8 cellular contexts compared by ENCODE assay signal in genomic region chr6:159969204-159969912, GRCh38. TPM values are rescaled to one million over a fixed set of nuclear protein-coding genes. Genes with fewer than 3 reads are reported as not detected.
DNase-seq lines count a peak whose midpoint lies in the region; ATAC-seq, FAIRE-seq and TF ChIP-seq lines count a peak whose summit lies in the region.

No MANE protein-coding gene starts in this region.

- WGBS in A549 (ENCODE audit: missing lambda C conversion rate): 2% methylated on average over 27 of the region's 91 CpGs

- H3K9me3 ChIP-seq in A549: no peaks in the 10 kb centered on the region

- TF ChIP-seq EP300 in A549 (IDR thresholded peaks at IDR 0.05): no peak

- TF ChIP-seq CTCF in A549 (IDR thresholded peaks at IDR 0.05): no peak

- FAIRE-seq in A549 (lab: Jason Lieb, UNC): no peak

- no peak for TF ChIP-seq POLR2A in A549 (IDR thresholded peaks at IDR 0.05; ENCODE audit: low read length)

- DNase-seq in A549 (ENCODE audit: low read depth in 1 of 2, low spot score in 1 of 2) (peak in 1 of 2 experiments; percentile 6), SK-N-DZ (ENCODE audit: low spot score) (peak; percentile 11), T47D (ENCODE audit: low read depth in 1 of 2, low spot score in 1 of 2) (peak; percentile 9 to 16), left kidney (ENCODE audit: low read depth, low spot score) (peak; percentile 78), SHP77 (lab: John Stamatoyannopoulos, UW) (no peak)
- peak; percentile 53 for DNase-seq in stimulated activated naive CD8-positive, alpha-beta T cell treated with anti-CD3 and anti-CD28 coated beads, Interleukin-15, Interleukin-2, amounts not matched to agents 100 U/mL and 50 U/mL, for 24 hours

- peak; percentile 53 to 56; a peak in 5 of 6 replicates for ATAC-seq in A549
- ATAC-seq in GM18858 (IDR thresholded peaks at IDR 0.05; ENCODE audit: unreplicated experiment): peak; percentile 11
- ATAC-seq in HG03045 (IDR thresholded peaks at IDR 0.05; ENCODE audit: unreplicated experiment): peak; percentile 39
- peak; percentile 24 for ATAC-seq in stimulated activated naive CD8-positive, alpha-beta T cell treated with anti-CD3 and anti-CD28 coated beads, Interleukin-15, Interleukin-2, amounts not matched to agents 100 U/mL and 50 U/mL, for 24 hours

- peak overlapping the region; percentile 91 to 98 for H3K27ac ChIP-seq in A549

- in situ Hi-C loops in T47D (cut with HindIII; ENCODE audit: low pct_unique_long_range_greater_than_20kb, low sequenced_read_pairs): no loop called here

- peak overlapping the region; percentile 86 for H3K4me2 ChIP-seq in A549

- POLR2A ChIA-PET in A549 (lab: Yijun Ruan, JAX): no interaction called here

- peaks cover 20% of the 10 kb centered on the region for H3K4me1 ChIP-seq in A549

- TF ChIP-seq RAD21 in A549 (conservative IDR thresholded peaks at IDR 0.05 in 1 of 2, IDR thresholded peaks at IDR 0.05 in 1 of 2): no peak

- H3K4me3 ChIP-seq in A549: peak overlapping the region; percentile 71

- CTCF ChIA-PET in A549 (lab: Yijun Ruan, JAX): no interaction called here

TF ChIP-seq in A549, 52 proteins besides CTCF, POLR2A, EP300 and RAD21:
- TF ChIP-seq NPAS2 (CRISPR knock-in tag; IDR thresholded peaks at IDR 0.05; ENCODE audit: borderline replicate concordance) (no peak), MAZ (IDR thresholded peaks at IDR 0.05; ENCODE audit: borderline replicate concordance, low read depth, low read length) (no peak), RCOR1 (IDR thresholded peaks at IDR 0.05; ENCODE audit: low read depth, low read length) (no peak), PHF8 (IDR thresholded peaks at IDR 0.05; ENCODE audit: borderline replicate concordance, low read depth) (peak; percentile 40; the same call in 1 of the 2 replicates), NR3C1 (IDR thresholded peaks at IDR 0.05) (no peak), JUN (IDR thresholded peaks at IDR 0.05) (0 out of 5 replicates have a peak, but pooled peaks of 1 of the 2 experiments have one; percentile 0), PBX3 (IDR thresholded peaks at IDR 0.05) (no peak), HDAC2 (IDR thresholded peaks at IDR 0.05) (no peak), BHLHE40 (IDR thresholded peaks at IDR 0.05; ENCODE audit: low read depth, low read length) (no peak), TFCP2L1 (CRISPR knock-in tag; IDR thresholded peaks at IDR 0.05) (no peak), EHMT2 (IDR thresholded peaks at IDR 0.05; ENCODE audit: low read depth) (no peak)

RNA-seq across cellular contexts. Expression of gene IGF2R, which starts 0.5 kb away (rescaled TPM):
- 17.6 and 25.6 TPM in 2 replicates for polyA plus RNA-seq in A549 (2011; rRNA removed)
- 7.9 and 9.3 TPM in 2 replicates for polyA plus RNA-seq in A549 (2012; cell fraction: cytosol; rRNA removed)
- polyA plus RNA-seq in A549 (2012; cell fraction: nucleus; rRNA removed): 23.2 and 26.5 TPM in 2 replicates
- 22.6 to 24.9 TPM (median 24.3 TPM) in 3 replicates for polyA plus RNA-seq in A549 (2017; fragmentation: RNase III; extraction: RNeasy Plus Mini Kit Qiagen cat#74134 plus additional on column Dnase treatment)
- 60.7 and 108 TPM in 2 replicates for polyA minus RNA-seq in A549 (2011; rRNA and poly(A)+ RNA removed)
- 9.8 and 13.8 TPM in 2 replicates for polyA plus RNA-seq in SK-N-DZ (2014; cell fraction: cytosol; rRNA removed)
- 9.3 and 12.4 TPM in 2 replicates for polyA plus RNA-seq in SK-N-DZ (2014; cell fraction: nucleus; rRNA removed)

Comparison
In these comparisons a context has a peak if more than half of its experiments do, and no peak if none do; other contexts are left out.
1. DNase-seq: peak in SK-N-DZ (single experiment), T47D (2 of 2), left kidney (single experiment) and stimulated activated naive CD8-positive, alpha-beta T cell treated with anti-CD3 and anti-CD28 coated beads, Interleukin-15, Interleukin-2, amounts not matched to agents 100 U/mL and 50 U/mL, for 24 hours (single experiment); none in SHP77 (0 of 2).
2. Peak in every context shown above with its lines, with median percentiles within 50 percentile points of each other: ATAC-seq.